9 cellular contexts compared by ENCODE assay signal in the genomic region with DNA sequence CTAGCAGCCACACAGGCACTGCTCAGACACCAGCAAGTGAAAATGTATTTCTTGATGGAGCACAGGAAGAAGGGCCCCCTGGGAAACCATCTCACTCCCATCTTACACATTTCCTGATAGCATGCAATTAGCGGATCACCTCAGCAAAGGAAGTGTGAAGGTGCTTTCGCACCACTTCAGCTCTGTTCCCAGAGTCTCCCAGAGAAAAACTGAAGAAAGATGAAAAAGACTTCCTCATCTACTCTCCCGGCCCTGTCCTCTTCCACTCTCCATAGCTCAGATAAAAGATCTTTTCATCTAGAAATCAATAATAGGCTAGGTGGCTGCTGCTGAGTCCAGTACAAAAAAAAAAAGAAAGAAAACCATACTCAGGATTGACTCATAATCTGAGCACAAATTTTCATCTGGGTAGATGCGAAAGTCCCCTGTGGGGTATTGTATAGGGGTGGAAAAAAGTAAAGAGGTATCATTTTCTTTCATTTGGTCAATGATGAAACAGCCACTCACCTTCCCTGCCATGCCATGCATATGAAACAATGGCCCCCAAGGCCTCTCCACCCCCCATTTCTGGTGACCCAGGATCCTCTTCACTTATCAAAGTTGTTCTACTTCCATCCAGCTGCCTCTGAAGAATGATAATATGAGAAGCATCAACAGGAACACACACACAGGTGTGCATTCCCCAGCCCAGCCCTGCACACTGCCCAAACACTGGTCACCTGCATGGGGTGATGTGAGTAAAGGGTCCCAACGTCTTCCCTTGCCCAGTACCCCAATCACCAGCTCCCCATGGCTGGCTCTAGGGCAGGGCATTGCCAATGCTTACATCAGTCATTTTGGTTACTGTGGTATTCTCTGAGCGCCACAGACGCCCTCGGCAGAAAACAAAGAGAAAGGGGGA. TPM values are rescaled to one million over a fixed set of nuclear protein-coding genes. Genes with fewer than 3 reads are reported as not detected.
DNase-seq lines count a peak whose midpoint lies in the region; ATAC-seq lines count a peak whose summit lies in the region.
"Had no signal": no experiment of that assay in that cellular context is flagged by ENCODE, and none has a peak within 500 bp of the region (broad histone marks: within the 10 kb centered on the region; RNA-seq: fewer than 3 reads in every experiment).

No MANE protein-coding gene starts in this region.

- H3K36me3 Mint-ChIP-seq in activated naive CD8-positive, alpha-beta T cell treated with anti-CD3 and anti-CD28 coated beads for 36 hours, result peaks cover 35% of the 10 kb centered on the region

- peak overlapping the region; percentile 25 for H3K4me3 Mint-ChIP-seq in activated naive CD8-positive, alpha-beta T cell treated with anti-CD3 and anti-CD28 coated beads for 36 hours

- ATAC-seq in GM18511 (IDR thresholded peaks at IDR 0.05; ENCODE audit: unreplicated experiment), result peak; percentile 80
- peak; percentile 60 for ATAC-seq in GM19463 (IDR thresholded peaks at IDR 0.05; ENCODE audit: unreplicated experiment)
- ATAC-seq in HG03064 (IDR thresholded peaks at IDR 0.05; ENCODE audit: low read depth, unreplicated experiment), result peak; percentile 65

- DNase-seq in activated naive CD8-positive, alpha-beta T cell treated with anti-CD3 and anti-CD28 coated beads for 36 hours, result peak; percentile 36
- DNase-seq in DMS53 (lab: John Stamatoyannopoulos, UW) (no peak), NCI-H2029 treated with DMSO at 0.1 percent for 48 hours (lab: John Stamatoyannopoulos, UW) (no peak), ureter (ENCODE audit: low spot score) (no peak), activated gamma-delta T cell (lab: John Stamatoyannopoulos, UW) (no peak)
- DNase-seq: head of caudate nucleus had no signal

- no peaks in the 10 kb centered on the region for H3K27me3 Mint-ChIP-seq in activated naive CD8-positive, alpha-beta T cell treated with anti-CD3 and anti-CD28 coated beads for 36 hours

- H3K27ac Mint-ChIP-seq in activated naive CD8-positive, alpha-beta T cell treated with anti-CD3 and anti-CD28 coated beads for 36 hours, result peak overlapping the region; percentile 94

- H3K4me1 Mint-ChIP-seq in activated naive CD8-positive, alpha-beta T cell treated with anti-CD3 and anti-CD28 coated beads for 36 hours, result peaks cover 27% of the 10 kb centered on the region

- H3K9me3 Mint-ChIP-seq in activated naive CD8-positive, alpha-beta T cell treated with anti-CD3 and anti-CD28 coated beads for 36 hours, result no peaks in the 10 kb centered on the region

RNA-seq across cellular contexts. Expression of gene DGKI, which starts 48.8 kb away (rescaled TPM):
- 1 to 10 TPM; 1.8 to 2.2 TPM for total RNA-seq in activated naive CD8-positive, alpha-beta T cell treated with anti-CD3 and anti-CD28 coated beads for 36 hours
- total RNA-seq in ureter, result 3.3 TPM
